In the genomic region with DNA sequence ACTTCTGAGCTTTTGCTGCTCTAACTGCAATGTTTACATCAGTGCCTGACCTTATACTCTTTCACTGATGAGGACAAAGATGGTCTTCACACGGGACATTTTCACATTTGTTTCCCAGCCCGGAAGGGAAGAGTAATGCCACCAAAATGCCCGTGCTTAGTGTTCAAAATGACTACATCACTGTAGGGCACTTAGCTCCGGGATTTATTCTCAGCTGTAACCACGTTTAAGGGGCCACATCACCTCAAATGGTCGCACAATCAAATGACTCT, we compare ENCODE assay signal across 8 cellular contexts. TPM values are rescaled to one million over a fixed set of nuclear protein-coding genes. Genes with fewer than 3 reads are reported as not detected.
A peak's percentile ranks its signal among the peaks of the same experiment; 100 is the strongest.
DNase-seq lines count a peak whose midpoint lies in the region; ATAC-seq and TF ChIP-seq lines count a peak whose summit lies in the region.

No MANE protein-coding gene starts in this region.

- no peaks in the 10 kb centered on the region for H3K9me3 Mint-ChIP-seq in MCF 10A (ENCODE audit: unreplicated experiment)

- peaks cover 62% of the 10 kb centered on the region for H3K4me1 Mint-ChIP-seq in MCF 10A (ENCODE audit: insufficient read depth, unreplicated experiment)

- H3K27me3 Mint-ChIP-seq in MCF 10A (ENCODE audit: insufficient read depth, unreplicated experiment): no peaks in the 10 kb centered on the region

- peaks cover 23 to 44% of the 10 kb centered on the region in 2 donors for H3K4me1 ChIP-seq in mucosa of rectum (ENCODE audit: control insufficient read depth in 2 of 2, insufficient read depth in 2 of 2, low read length in 2 of 2)

- BruUV-seq in MCF 10A (replicated peaks; lab: Mats Ljungman, UMichigan): TSS peak; percentile 61

- no peak for ATAC-seq in GM19351 (IDR thresholded peaks at IDR 0.05; ENCODE audit: unreplicated experiment)

- H3K27ac Mint-ChIP-seq in MCF 10A (ENCODE audit: low read depth, unreplicated experiment): peak overlapping the region; percentile 99

- peaks cover 5% of the 10 kb centered on the region for H3K36me3 Mint-ChIP-seq in MCF 10A (ENCODE audit: insufficient read depth, unreplicated experiment)

- POLR2A ChIA-PET in MCF 10A (lab: Yijun Ruan, JAX): interaction anchor here (0.8 to 7.7 kb wide), 20 partner anchors 36 to 1299 kb away, joined by 3 to 255 read pairs (median 6); a partner anchor contains a TSS

- no peaks in the 10 kb centered on the region for H3K36me3 ChIP-seq in mucosa of rectum (ENCODE audit: control insufficient read depth in 2 of 2, insufficient read depth in 2 of 2, low read length in 2 of 2)

- TF ChIP-seq CTCF in 22Rv1 (IDR thresholded peaks at IDR 0.05) (no peak), HFF-Myc (IDR thresholded peaks at IDR 0.05; ENCODE audit: low read depth, low read length, missing control alignments) (no peak), MCF 10A (IDR thresholded peaks at IDR 0.05; ENCODE audit: unreplicated experiment) (no peak), GM10266 (IDR thresholded peaks at IDR 0.05; ENCODE audit: control insufficient read depth, insufficient read depth, low read depth, missing control alignments) (no peak)

- H3K27ac ChIP-seq in 22Rv1 (peak overlapping the region; percentile 90), mucosa of rectum (ENCODE audit: low read depth in 2 of 2, low read length in 2 of 2) (peak overlapping the region; percentile 78 to 85)

- peak overlapping the region in 1 of 2 donors; percentile 61 for H3K9ac ChIP-seq in mucosa of rectum (ENCODE audit: low read depth in 1 of 2, low read length in 2 of 2)

- intact Hi-C loops in MCF 10A (cut with micrococcal nuclease): loop anchor here (5.0 kb wide), 1 partner anchor 198 kb away; no protein-coding TSS in a partner anchor

- DNase-seq in HFF-Myc (ENCODE audit: extremely low read depth, low read depth) (no peak), MCF 10A (ENCODE audit: unreplicated experiment) (no peak), NCI-H1436 (lab: John Stamatoyannopoulos, UW) (no peak), iPS-NIHi11 (ENCODE audit: low spot score) (no peak), GM10266 (ENCODE audit: extremely low spot score) (no peak)

- H3K4me3 ChIP-seq in HFF-Myc (replicated peaks; ENCODE audit: low read depth, low read length): peak overlapping the region; percentile 37
- H3K4me3 ChIP-seq in mucosa of rectum (ENCODE audit: low read length in 2 of 2): peak overlapping the region; percentile 50 to 66

- CTCF ChIA-PET in MCF 10A (lab: Yijun Ruan, JAX): interaction anchor here (0.8 to 6.0 kb wide), 10 partner anchors 35 to 266 kb away, joined by 3 to 154 read pairs (median 4); a partner anchor contains a TSS

- H3K4me3 Mint-ChIP-seq in MCF 10A (ENCODE audit: unreplicated experiment): peak overlapping the region; percentile 38

- no peaks in the 10 kb centered on the region for H3K27me3 ChIP-seq in mucosa of rectum (ENCODE audit: control insufficient read depth in 2 of 2, insufficient read depth in 2 of 2, low read length in 2 of 2)

- H3K9me3 ChIP-seq in mucosa of rectum (ENCODE audit: control insufficient read depth in 2 of 2, low read length in 2 of 2): no peaks in the 10 kb centered on the region

RNA-seq across cellular contexts. Expression of a gene that starts 2.9 kb away (rescaled TPM):
- not detected in 2 replicates for total RNA-seq in MCF 10A (2022)

RNA-seq across cellular contexts. Expression of a gene that starts 56.4 kb away (rescaled TPM):
- total RNA-seq in MCF 10A (2022): 5.4 and 5.7 TPM in 2 replicates
